1 cellular context compared by ENCODE assay signal in the genomic region with DNA sequence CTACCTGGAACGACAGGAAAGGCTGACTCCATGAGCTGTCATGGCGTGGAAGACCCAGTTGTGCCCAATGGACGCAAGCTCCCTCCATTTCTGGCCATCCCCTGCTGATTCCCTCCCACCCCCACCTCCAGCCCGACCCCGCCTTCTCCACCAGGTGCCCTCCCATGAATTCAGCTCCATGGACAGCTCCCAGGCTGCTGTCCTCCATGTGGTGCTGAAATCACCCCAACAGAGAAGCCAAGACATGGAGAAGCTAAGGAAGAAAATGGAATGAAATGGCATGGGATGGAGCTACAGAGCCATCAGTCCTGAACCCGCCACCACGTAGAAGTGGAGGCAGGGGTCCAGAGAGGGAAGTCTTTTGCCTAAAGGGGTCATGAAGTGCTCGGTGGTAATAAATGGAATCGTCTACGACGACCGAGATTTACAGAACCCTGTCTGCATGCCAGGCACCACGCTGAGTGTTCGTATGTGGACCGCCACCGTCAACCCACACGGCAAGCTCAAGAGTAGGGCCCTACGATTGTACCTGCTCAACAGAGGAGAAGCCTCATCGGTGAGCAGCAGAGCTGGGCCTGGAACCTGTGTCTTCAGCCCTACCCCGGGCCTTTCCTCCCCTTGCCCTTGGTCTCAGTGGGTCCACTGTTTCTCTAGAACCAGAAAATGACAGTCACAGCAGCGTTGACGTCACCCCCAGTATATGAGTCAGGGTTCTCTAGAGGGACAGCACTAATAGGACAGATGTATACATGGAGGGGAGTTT.
TF ChIP-seq lines count a peak whose summit lies in the region.

No MANE protein-coding gene starts in this region.

TF ChIP-seq in WTC11, 78 proteins besides CTCF, POLR2A, EP300 and RAD21 (continued from another document and continues in another):
- TF ChIP-seq FOXP1 (CRISPR knock-in tag; IDR thresholded peaks at IDR 0.05; ENCODE audit: borderline replicate concordance), result peak; percentile 99
- TF ChIP-seq, protein P1, sequence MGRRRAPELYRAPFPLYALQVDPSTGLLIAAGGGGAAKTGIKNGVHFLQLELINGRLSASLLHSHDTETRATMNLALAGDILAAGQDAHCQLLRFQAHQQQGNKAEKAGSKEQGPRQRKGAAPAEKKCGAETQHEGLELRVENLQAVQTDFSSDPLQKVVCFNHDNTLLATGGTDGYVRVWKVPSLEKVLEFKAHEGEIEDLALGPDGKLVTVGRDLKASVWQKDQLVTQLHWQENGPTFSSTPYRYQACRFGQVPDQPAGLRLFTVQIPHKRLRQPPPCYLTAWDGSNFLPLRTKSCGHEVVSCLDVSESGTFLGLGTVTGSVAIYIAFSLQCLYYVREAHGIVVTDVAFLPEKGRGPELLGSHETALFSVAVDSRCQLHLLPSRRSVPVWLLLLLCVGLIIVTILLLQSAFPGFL (CRISPR knock-in tag; IDR thresholded peaks at IDR 0.05; ENCODE audit: borderline replicate concordance), result peak; percentile 99
- peak; percentile 98 for TF ChIP-seq CREB1 (CRISPR knock-in tag; IDR thresholded peaks at IDR 0.05)
- TF ChIP-seq ZNF219 (CRISPR knock-in tag; IDR thresholded peaks at IDR 0.05; ENCODE audit: borderline replicate concordance), result peak; percentile 99
- peak; percentile 74 for TF ChIP-seq NFYB (CRISPR knock-in tag; conservative IDR thresholded peaks at IDR 0.05; ENCODE audit: low read depth)
- TF ChIP-seq, protein P2, sequence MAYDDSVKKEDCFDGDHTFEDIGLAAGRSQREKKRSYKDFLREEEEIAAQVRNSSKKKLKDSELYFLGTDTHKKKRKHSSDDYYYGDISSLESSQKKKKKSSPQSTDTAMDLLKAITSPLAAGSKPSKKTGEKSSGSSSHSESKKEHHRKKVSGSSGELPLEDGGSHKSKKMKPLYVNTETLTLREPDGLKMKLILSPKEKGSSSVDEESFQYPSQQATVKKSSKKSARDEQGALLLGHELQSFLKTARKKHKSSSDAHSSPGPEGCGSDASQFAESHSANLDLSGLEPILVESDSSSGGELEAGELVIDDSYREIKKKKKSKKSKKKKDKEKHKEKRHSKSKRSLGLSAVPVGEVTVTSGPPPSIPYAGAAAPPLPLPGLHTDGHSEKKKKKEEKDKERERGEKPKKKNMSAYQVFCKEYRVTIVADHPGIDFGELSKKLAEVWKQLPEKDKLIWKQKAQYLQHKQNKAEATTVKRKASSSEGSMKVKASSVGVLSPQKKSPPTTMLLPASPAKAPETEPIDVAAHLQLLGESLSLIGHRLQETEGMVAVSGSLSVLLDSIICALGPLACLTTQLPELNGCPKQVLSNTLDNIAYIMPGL (CRISPR knock-in tag; IDR thresholded peaks at IDR 0.05), result no peak
- TF ChIP-seq ZNF121 (CRISPR knock-in tag; IDR thresholded peaks at IDR 0.05), result peak; percentile 95
- TF ChIP-seq ZNF532 (CRISPR knock-in tag; IDR thresholded peaks at IDR 0.05; ENCODE audit: borderline replicate concordance), result no peak
- peak; percentile 98 for TF ChIP-seq IRF2 (CRISPR knock-in tag; IDR thresholded peaks at IDR 0.05; ENCODE audit: borderline replicate concordance, low read depth)
- TF ChIP-seq OVOL2 (CRISPR knock-in tag; IDR thresholded peaks at IDR 0.05; ENCODE audit: borderline replicate concordance), result no peak
- TF ChIP-seq E2F1 (CRISPR knock-in tag; IDR thresholded peaks at IDR 0.05), result peak; percentile 99
- TF ChIP-seq SP1 (CRISPR knock-in tag; conservative IDR thresholded peaks at IDR 0.05), result peak; percentile 85
- TF ChIP-seq ZNF281 (CRISPR knock-in tag; IDR thresholded peaks at IDR 0.05), result peak; percentile 99
- peak; percentile 99 for TF ChIP-seq SMAD3 (CRISPR knock-in tag; IDR thresholded peaks at IDR 0.05; ENCODE audit: borderline replicate concordance)
- peak; percentile 98; the same call in 1 of the 2 replicates for TF ChIP-seq ZNF512 (CRISPR knock-in tag; IDR thresholded peaks at IDR 0.05; ENCODE audit: borderline replicate concordance)
- TF ChIP-seq MYBL2 (CRISPR knock-in tag; IDR thresholded peaks at IDR 0.05), result peak; percentile 96
- TF ChIP-seq GRHL2 (CRISPR knock-in tag; IDR thresholded peaks at IDR 0.05; ENCODE audit: insufficient replicate concordance, severe bottlenecking), result no peak
- TF ChIP-seq ARID4B (CRISPR knock-in tag; IDR thresholded peaks at IDR 0.05; ENCODE audit: borderline replicate concordance), result peak; percentile 100
- TF ChIP-seq ATF6 (CRISPR knock-in tag; IDR thresholded peaks at IDR 0.05), result peak; percentile 90
- no peak for TF ChIP-seq ZSCAN18 (CRISPR knock-in tag; IDR thresholded peaks at IDR 0.05)
- peak; percentile 97; the same call in 1 of the 2 replicates for TF ChIP-seq ZBTB43 (CRISPR knock-in tag; IDR thresholded peaks at IDR 0.05)
- peak; percentile 97 for TF ChIP-seq NR3C1 (CRISPR knock-in tag; conservative IDR thresholded peaks at IDR 0.05; ENCODE audit: low read depth)
- peak; percentile 93 for TF ChIP-seq NR2C2 (CRISPR knock-in tag; IDR thresholded peaks at IDR 0.05)
- TF ChIP-seq SOX15 (CRISPR knock-in tag; IDR thresholded peaks at IDR 0.05), result no peak
- peak; percentile 97 for TF ChIP-seq FOXJ3 (CRISPR knock-in tag; IDR thresholded peaks at IDR 0.05; ENCODE audit: borderline replicate concordance)
